Comparison of ENCODE assay signal across 15 cellular contexts in the genomic region with DNA sequence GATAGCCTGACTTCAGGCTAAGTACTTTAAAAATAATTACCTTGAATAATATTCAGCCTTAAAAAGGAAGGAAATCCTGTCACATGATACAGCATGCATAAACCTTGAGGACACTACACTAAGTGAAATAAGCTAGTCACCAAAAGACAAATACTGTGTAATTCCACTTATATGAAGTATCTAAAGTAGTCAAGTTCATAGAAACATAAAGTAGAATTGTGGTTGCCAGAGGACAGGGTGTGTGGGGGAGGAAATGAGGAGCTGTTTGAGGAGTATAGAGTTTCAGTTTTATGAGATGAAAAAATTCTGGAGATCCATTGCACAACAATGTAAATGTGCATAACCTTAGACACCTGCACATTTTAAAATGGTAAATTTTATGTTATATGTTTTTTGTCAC.
DNase-seq lines count a peak whose midpoint lies in the region; ATAC-seq lines count a peak whose summit lies in the region.
"Had no signal": no experiment of that assay in that cellular context is flagged by ENCODE, and none has a peak within 500 bp of the region (broad histone marks: within the 10 kb centered on the region; RNA-seq: fewer than 3 reads in every experiment).

No MANE protein-coding gene starts in this region.

- H3K9me3 ChIP-seq in SK-N-MC (ENCODE audit: low read depth, low read length): no peaks in the 10 kb centered on the region
- H3K9me3 ChIP-seq: neutrophil, thyroid gland had no signal

- no peak overlapping the region for H3K9ac ChIP-seq in SK-N-MC (ENCODE audit: insufficient read length)

- H3K9me3 Mint-ChIP-seq in memory B cell: no peaks in the 10 kb centered on the region
- H3K9me3 Mint-ChIP-seq: dendritic cell treated with granulocyte-macrophage colony-stimulating factor and Interleukin-4, amounts not matched to agents 40 ng/mL and 50 ng/mL, for 4 days had no signal

- H3K27me3 Mint-ChIP-seq in memory B cell: no peaks in the 10 kb centered on the region

- no peaks in the 10 kb centered on the region for H3K36me3 Mint-ChIP-seq in memory B cell

- peak; percentile 21 for ATAC-seq in memory B cell (ENCODE audit: low read depth)
- ATAC-seq in GM21825 (IDR thresholded peaks at IDR 0.05; ENCODE audit: unreplicated experiment): no peak
- ATAC-seq in GM18519 (IDR thresholded peaks at IDR 0.05; ENCODE audit: low FRiP score, unreplicated experiment): no peak

- DNase-seq in NCI-H2029 (lab: John Stamatoyannopoulos, UW) (peak; percentile 39), NCI-H2029 treated with DMSO at 0.1 percent for 48 hours (lab: John Stamatoyannopoulos, UW) (no peak), KBM-7 (peak; percentile 10), SK-N-MC (ENCODE audit: low read depth, low spot score) (peak; percentile 80), memory B cell (ENCODE audit: low spot score in 2 of 2) (no peak)
- no peak for DNase-seq in activated CD4-positive, alpha-beta T cell treated with anti-CD3 and anti-CD28 coated beads, Interleukin-2, amount 50 U/mL, for 1 hour
- DNase-seq: ACHN; activated T-cell treated with anti-CD3 and anti-CD28 coated beads, Interleukin-2, amount 50 U/mL, for 1 hour; anterior cingulate cortex; thyroid gland had no signal

- H3K4me3 ChIP-seq in SK-N-MC: peak overlapping the region; percentile 70
- H3K4me3 ChIP-seq: thyroid gland had no signal

- no peak overlapping the region for H3K4me3 Mint-ChIP-seq in memory B cell
- H3K4me3 Mint-ChIP-seq: dendritic cell treated with granulocyte-macrophage colony-stimulating factor and Interleukin-4, amounts not matched to agents 40 ng/mL and 50 ng/mL, for 4 days had no signal

- H3K27ac ChIP-seq in SK-N-MC: peak overlapping the region; percentile 84
- H3K27ac ChIP-seq: neutrophil, thyroid gland, VCaP had no signal

- H3K4me1 Mint-ChIP-seq in memory B cell: peaks cover 17% of the 10 kb centered on the region

- no peaks in the 10 kb centered on the region for H3K36me3 ChIP-seq in SK-N-MC (ENCODE audit: insufficient read depth, low read length)
- H3K36me3 ChIP-seq: neutrophil, thyroid gland had no signal

- no peak overlapping the region for H3K27ac Mint-ChIP-seq in memory B cell
- H3K27ac Mint-ChIP-seq: dendritic cell treated with granulocyte-macrophage colony-stimulating factor and Interleukin-4, amounts not matched to agents 40 ng/mL and 50 ng/mL, for 4 days had no signal

- in situ Hi-C loops in KBM-7 (cut with MboI; ENCODE audit: low pct_unique_long_range_greater_than_20kb, low sequenced_read_pairs): no loop called here

Comparison
In these comparisons a context has a peak if more than half of its experiments do, and no peak if none do; other contexts are left out.
1. DNase-seq: peak in NCI-H2029 (single experiment), KBM-7 (single experiment) and SK-N-MC (single experiment); none in NCI-H2029 treated with DMSO at 0.1 percent for 48 hours (single experiment), memory B cell (0 of 2) and activated CD4-positive, alpha-beta T cell treated with anti-CD3 and anti-CD28 coated beads, Interleukin-2, amount 50 U/mL, for 1 hour (single experiment).